19 cellular contexts compared by ENCODE assay signal in genomic region chr3:59320080-59320479, GRCh38.
A peak's percentile ranks its signal among the peaks of the same experiment; 100 is the strongest.
DNase-seq lines count a peak whose midpoint lies in the region; ATAC-seq and TF ChIP-seq lines count a peak whose summit lies in the region.
"Had no signal": no experiment of that assay in that cellular context is flagged by ENCODE, and none has a peak within 500 bp of the region (broad histone marks: within the 10 kb centered on the region; RNA-seq: fewer than 3 reads in every experiment).

No MANE protein-coding gene starts in this region.

- TF ChIP-seq POLR2A in adrenal gland (IDR thresholded peaks at IDR 0.05) (no peak), GM18505 (IDR thresholded peaks at IDR 0.05; ENCODE audit: borderline replicate concordance, extremely low read depth, insufficient read depth, insufficient read length) (no peak)

- intact Hi-C loops in adrenal gland (cut with DNase I) = no loop called here

- no peaks in the 10 kb centered on the region for H3K79me2 ChIP-seq in parathyroid adenoma

- H3K27ac ChIP-seq in parathyroid adenoma (no peak overlapping the region), adrenal gland (no peak overlapping the region)
- H3K27ac ChIP-seq: brain microvascular endothelial cell, esophagus squamous epithelium, heart left ventricle, Peyer's patch had no signal

- H3K4me1 ChIP-seq in parathyroid adenoma = peaks cover 7% of the 10 kb centered on the region
- H3K4me1 ChIP-seq in adrenal gland (replicated peaks in 1 of 2) = no peaks in the 10 kb centered on the region
- H3K4me1 ChIP-seq: esophagus squamous epithelium, Peyer's patch had no signal

- H3K9ac ChIP-seq in parathyroid adenoma = no peak overlapping the region

- no peak overlapping the region for H3K4me2 ChIP-seq in parathyroid adenoma (ENCODE audit: low read length)

- H3K9me3 ChIP-seq in parathyroid adenoma (ENCODE audit: control insufficient read depth, low read length) (no peaks in the 10 kb centered on the region), adrenal gland (replicated peaks in 1 of 3) (no peaks in the 10 kb centered on the region)
- H3K9me3 ChIP-seq: esophagus squamous epithelium, heart left ventricle, MG63, Peyer's patch had no signal

- H2AFZ ChIP-seq in parathyroid adenoma = peak overlapping the region; percentile 34

- ATAC-seq in GM18505 (IDR thresholded peaks at IDR 0.05; ENCODE audit: unreplicated experiment) = no peak
- ATAC-seq: heart left ventricle, T-cell had no signal

- H3K36me3 ChIP-seq in parathyroid adenoma (ENCODE audit: control insufficient read depth, insufficient read depth, low read length) (no peaks in the 10 kb centered on the region), adrenal gland (replicated peaks in 1 of 2) (no peaks in the 10 kb centered on the region)
- H3K36me3 ChIP-seq: brain microvascular endothelial cell, esophagus squamous epithelium, heart left ventricle, MG63, Peyer's patch had no signal

- TF ChIP-seq CTCF in parathyroid adenoma (IDR thresholded peaks at IDR 0.05) (no peak), adrenal gland (IDR thresholded peaks at IDR 0.05) (no peak)

- peak; percentile 15 to 64 for DNase-seq in NCI-H2081 (lab: John Stamatoyannopoulos, UW)
- no peak for DNase-seq in NCI-H2081 treated with DMSO at 0.1 percent for 48 hours (lab: John Stamatoyannopoulos, UW)
- DNase-seq in NCI-H345 (lab: John Stamatoyannopoulos, UW) = peak; percentile 92
- DNase-seq in iPS-NIHi7 (ENCODE audit: extremely low spot score) = peak; percentile 17
- DNase-seq in anterior cingulate cortex (lab: John Stamatoyannopoulos, UW) = no peak
- no peak for DNase-seq in adrenal gland
- DNase-seq: activated B cell treated with CpG ODN at 0.5 μM for 24 hours; activated naive CD4-positive, alpha-beta T cell treated with anti-CD3 and anti-CD28 coated beads, Interleukin-2, amount 10 ng/mL, durations not matched to agents 7 days and 5 days; brain microvascular endothelial cell; esophagus squamous epithelium; heart left ventricle; MG63; NCI-H526; Peyer's patch; stimulated activated CD4-positive, alpha-beta T cell treated with anti-CD3 and anti-CD28 coated beads, Interleukin-12 subunit alpha, Interleukin-12 subunit beta, amount 100 ng/mL, for 4 hours; stimulated activated naive CD4-positive, alpha-beta T cell treated with Interleukin-2 at 50 U/mL for 16 hours; T-cell had no signal

- 76 to 98% (median 84%) methylated on average over 4 of the region's 4 CpGs for WGBS in adrenal gland, 4 donors

- no peak overlapping the region for H3K4me3 ChIP-seq in parathyroid adenoma (ENCODE audit: low read depth, low read length)
- no peak overlapping the region for H3K4me3 ChIP-seq in adrenal gland
- H3K4me3 ChIP-seq: esophagus squamous epithelium, heart left ventricle, MG63, Peyer's patch had no signal

- no peaks in the 10 kb centered on the region for H3K27me3 ChIP-seq in parathyroid adenoma (ENCODE audit: control insufficient read depth, insufficient read depth, low read length)
- no peaks in the 10 kb centered on the region for H3K27me3 ChIP-seq in adrenal gland
- H3K27me3 ChIP-seq: brain microvascular endothelial cell, esophagus squamous epithelium, heart left ventricle, MG63, Peyer's patch had no signal

Comparison
In these comparisons a context has a peak if more than half of its experiments do, and no peak if none do; other contexts are left out.
1. DNase-seq: peak in NCI-H2081 (2 of 2), NCI-H345 (single experiment) and iPS-NIHi7 (single experiment); none in NCI-H2081 treated with DMSO at 0.1 percent for 48 hours (single experiment), anterior cingulate cortex (0 of 58) and adrenal gland (0 of 7).